Comparison of ENCODE assay signal across 26 cellular contexts in genomic region chr5:6868170-6868569, GRCh38.
DNase-seq lines count a peak whose midpoint lies in the region; ATAC-seq and TF ChIP-seq lines count a peak whose summit lies in the region.
"Had no signal": no experiment of that assay in that cellular context is flagged by ENCODE, and none has a peak within 500 bp of the region (broad histone marks: within the 10 kb centered on the region; RNA-seq: fewer than 3 reads in every experiment).

No MANE protein-coding gene starts in this region.

- peaks cover 5% of the 10 kb centered on the region for H3K9me3 ChIP-seq in WERI-Rb-1 (ENCODE audit: severe bottlenecking)
- H3K9me3 ChIP-seq in neuronal stem cell (replicated peaks in 1 of 2; ENCODE audit: control insufficient read depth in 2 of 2, insufficient read depth in 1 of 2, low read depth in 1 of 2, low read length in 2 of 2): peaks cover 0 to 8% of the 10 kb centered on the region in 2 donors
- H3K9me3 ChIP-seq in gastrocnemius medialis: no peaks in the 10 kb centered on the region
- H3K9me3 ChIP-seq in osteoblast (ENCODE audit: low read depth, low read length): peaks cover 4% of the 10 kb centered on the region
- H3K9me3 ChIP-seq: adrenal gland, heart left ventricle, tibial nerve had no signal

- no peaks in the 10 kb centered on the region for H3K79me2 ChIP-seq in osteoblast (ENCODE audit: insufficient read depth, low read length)

- no peaks in the 10 kb centered on the region for H3K36me3 ChIP-seq in WERI-Rb-1
- peaks cover 0 to 2% of the 10 kb centered on the region in 2 donors for H3K36me3 ChIP-seq in neuronal stem cell (replicated peaks in 1 of 2; ENCODE audit: control insufficient read depth in 2 of 2, insufficient read depth in 2 of 2, low read length in 2 of 2)
- H3K36me3 ChIP-seq in gastrocnemius medialis: no peaks in the 10 kb centered on the region
- no peaks in the 10 kb centered on the region for H3K36me3 ChIP-seq in osteoblast (ENCODE audit: insufficient read depth, low read length)
- H3K36me3 ChIP-seq: adrenal gland; BLaER1 treated with 17β-estradiol and CSF1 and Interleukin-3, amounts not matched to agents 10 nM and 100 nM; heart left ventricle; tibial nerve had no signal

- H3K9ac ChIP-seq in neuronal stem cell (ENCODE audit: low read depth, low read length, poor library complexity): no peak overlapping the region
- H3K9ac ChIP-seq: BLaER1 treated with 17β-estradiol and CSF1 and Interleukin-3, amounts not matched to agents 10 nM and 100 nM had no signal

- no CpG with 5 or more reads among the region's 9 CpGs for WGBS in neuronal stem cell (ENCODE audit: extremely low coverage in 2 of 2, insufficient read length in 2 of 2, insufficient replicate concordance in 1 of 2), 2 donors

- peaks cover 1% of the 10 kb centered on the region for H3K79me1 ChIP-seq in neuronal stem cell (ENCODE audit: low read depth, low read length)

- H3K4ac ChIP-seq in neuronal stem cell (ENCODE audit: low read length): no peak overlapping the region

- H2BK15ac ChIP-seq in neuronal stem cell (ENCODE audit: low read length): no peak overlapping the region

- no peaks in the 10 kb centered on the region for H3K27me3 ChIP-seq in WERI-Rb-1 (ENCODE audit: insufficient read depth, low read depth, severe bottlenecking)
- peaks cover 0 to 3% (median 0%) of the 10 kb centered on the region in 3 experiments for H3K27me3 ChIP-seq in neuronal stem cell (ENCODE audit: control insufficient read depth in 3 of 3, insufficient read depth in 3 of 3, low read depth in 1 of 3, low read length in 3 of 3)
- H3K27me3 ChIP-seq in gastrocnemius medialis: no peaks in the 10 kb centered on the region
- H3K27me3 ChIP-seq in osteoblast (ENCODE audit: insufficient read depth, low read length): no peaks in the 10 kb centered on the region
- H3K27me3 ChIP-seq: adrenal gland; BLaER1 treated with 17β-estradiol and CSF1 and Interleukin-3, amounts not matched to agents 10 nM and 100 nM; tibial nerve had no signal

- ATAC-seq in gastrocnemius medialis (peak; percentile 53 to 87), GM21360 (IDR thresholded peaks at IDR 0.05; ENCODE audit: unreplicated experiment) (no peak)
- ATAC-seq: HCT116, heart left ventricle, left lobe of liver had no signal

- no peak overlapping the region for H3K23ac ChIP-seq in neuronal stem cell (ENCODE audit: low read depth, low read length, poor library complexity)

- no peak overlapping the region for H4K8ac ChIP-seq in neuronal stem cell (ENCODE audit: low read depth, low read length)

- H2BK120ac ChIP-seq in neuronal stem cell (ENCODE audit: low read depth, low read length): no peak overlapping the region

- DNase-seq in WERI-Rb-1: peak; percentile 80
- DNase-seq in coronary artery (ENCODE audit: low spot score): peak; percentile 49
- no peak for DNase-seq in neuronal stem cell (ENCODE audit: low spot score)
- DNase-seq in gastrocnemius medialis: peak; percentile 29 to 36
- no peak for DNase-seq in osteoblast (ENCODE audit: insufficient read length, low spot score, missing footprints)
- DNase-seq in stimulated activated CD4-positive, alpha-beta T cell treated with anti-CD3 and anti-CD28 coated beads, Interleukin-1b, Interleukin-23, amount 100 ng/mL, for 48 hours: no peak
- no peak for DNase-seq in Kasumi-1 (lab: John Stamatoyannopoulos, UW)
- DNase-seq: activated CD4-positive, alpha-beta T cell treated with anti-CD3 and anti-CD28 coated beads for 4 hours; activated CD8-positive, alpha-beta memory T cell treated with anti-CD3 and anti-CD28 coated beads for 24 hours; activated T-cell treated with anti-CD3 and anti-CD28 coated beads, Interleukin-2, amount 50 U/mL, for 1 hour; Calu3; heart left ventricle; Karpas-422; MV-4-11; NCI-H1694 treated with DMSO at 0.1 percent for 48 hours; NCI-H526; nephron progenitor cell; stimulated activated CD4-positive, alpha-beta T cell treated with anti-CD3 and anti-CD28 coated beads, Interleukin-12 subunit alpha, Interleukin-12 subunit beta, amount 100 ng/mL, for 4 hours; stimulated activated naive CD4-positive, alpha-beta T cell treated with Interleukin-2 at 50 U/mL for 16 hours had no signal

- no peak overlapping the region for H4K91ac ChIP-seq in neuronal stem cell (ENCODE audit: low read depth, low read length, poor library complexity)

- H3K4me3 ChIP-seq in WERI-Rb-1 (ENCODE audit: low read depth, low read length) (no peak overlapping the region), coronary artery (no peak overlapping the region), neuronal stem cell (ENCODE audit: low read length in 2 of 2) (no peak overlapping the region), gastrocnemius medialis (no peak overlapping the region), osteoblast (ENCODE audit: insufficient read depth, low read length) (no peak overlapping the region)
- H3K4me3 ChIP-seq: adrenal gland; BLaER1 treated with 17β-estradiol and CSF1 and Interleukin-3, amounts not matched to agents 10 nM and 100 nM; heart left ventricle; tibial nerve had no signal

- in situ Hi-C loops in gastrocnemius medialis (cut with MboI; ENCODE audit: low sequenced_read_pairs in 4 of 4): no loop called here

- intact Hi-C loops in gastrocnemius medialis (cut with DNase I; ENCODE audit: low total_unique reads): no loop called here

- TF ChIP-seq POLR2A in gastrocnemius medialis (IDR thresholded peaks at IDR 0.05): no peak

- no peak overlapping the region for H3K18ac ChIP-seq in neuronal stem cell (ENCODE audit: low read length)

- H2BK5ac ChIP-seq in neuronal stem cell (ENCODE audit: low read length): no peak overlapping the region

- H3K14ac ChIP-seq in neuronal stem cell (ENCODE audit: low read length): no peak overlapping the region

- H3K4me1 ChIP-seq in neuronal stem cell (ENCODE audit: control insufficient read depth in 2 of 2, insufficient read depth in 1 of 2, low read depth in 1 of 2, low read length in 2 of 2) (peaks cover 0 to 2% of the 10 kb centered on the region in 2 donors), gastrocnemius medialis (peaks cover 0 to 8% of the 10 kb centered on the region in 2 donors), osteoblast (ENCODE audit: insufficient read depth, low read length) (no peaks in the 10 kb centered on the region)
- H3K4me1 ChIP-seq: adrenal gland, heart left ventricle, tibial nerve had no signal

- H2BK12ac ChIP-seq in neuronal stem cell (ENCODE audit: low read length): no peak overlapping the region

- peak; percentile 38; the same call in 1 of the 2 replicates for TF ChIP-seq CTCF in WERI-Rb-1 (IDR thresholded peaks at IDR 0.05; ENCODE audit: low read depth, low read length)
- no peak for TF ChIP-seq CTCF in coronary artery (IDR thresholded peaks at IDR 0.05)
- TF ChIP-seq CTCF in gastrocnemius medialis (IDR thresholded peaks at IDR 0.05 in 4 of 5, conservative IDR thresholded peaks at IDR 0.05 in 1 of 5): no peak
- TF ChIP-seq CTCF in osteoblast (IDR thresholded peaks at IDR 0.05; ENCODE audit: extremely low read depth, low read depth, low read length): no peak

- H2AFZ ChIP-seq in neuronal stem cell (ENCODE audit: low read length) (peak overlapping the region; percentile 42), osteoblast (ENCODE audit: low read length) (no peak overlapping the region)

- H2AK5ac ChIP-seq in neuronal stem cell (ENCODE audit: low read depth, low read length): no peak overlapping the region

- H3K27ac ChIP-seq in WERI-Rb-1 (peak overlapping the region; percentile 70), coronary artery (no peak overlapping the region), neuronal stem cell (replicated peaks; ENCODE audit: low read length) (no peak overlapping the region), gastrocnemius medialis (peak overlapping the region in 3 of 4 donors; percentile 62 to 73 (median 63)), osteoblast (ENCODE audit: low read depth, low read length) (no peak overlapping the region)
- H3K27ac ChIP-seq: adrenal gland; BLaER1 treated with 17β-estradiol and CSF1 and Interleukin-3, amounts not matched to agents 10 nM and 100 nM; RWPE1; tibial nerve had no signal

- no peaks in the 10 kb centered on the region for H4K20me1 ChIP-seq in osteoblast (ENCODE audit: insufficient read depth, low read length)
- H4K20me1 ChIP-seq: BLaER1 treated with 17β-estradiol and CSF1 and Interleukin-3, amounts not matched to agents 10 nM and 100 nM had no signal

- H3K4me2 ChIP-seq in neuronal stem cell (ENCODE audit: insufficient read depth, low read length, poor library complexity, severe bottlenecking) (no peak overlapping the region), osteoblast (ENCODE audit: insufficient read depth, low read length) (no peak overlapping the region)
- H3K4me2 ChIP-seq: BLaER1 treated with 17β-estradiol and CSF1 and Interleukin-3, amounts not matched to agents 10 nM and 100 nM had no signal

Comparison
In these comparisons a context has a peak if more than half of its experiments do, and no peak if none do; other contexts are left out.
1. DNase-seq: peak in WERI-Rb-1 (single experiment), coronary artery (single experiment) and gastrocnemius medialis (2 of 2); none in neuronal stem cell (single experiment), osteoblast (single experiment), stimulated activated CD4-positive, alpha-beta T cell treated with anti-CD3 and anti-CD28 coated beads, Interleukin-1b, Interleukin-23, amount 100 ng/mL, for 48 hours (single experiment) and Kasumi-1 (0 of 2).
2. H3K27ac ChIP-seq: peak in WERI-Rb-1 (single experiment) and gastrocnemius medialis (3 of 4); none in coronary artery (0 of 2), neuronal stem cell (single experiment) and osteoblast (single experiment).